ENCODE assay signal across 8 cellular contexts in genomic region chr12:6821674-6822433, GRCh38. TPM values are rescaled to one million over a fixed set of nuclear protein-coding genes. Genes with fewer than 3 reads are reported as not detected.
DNase-seq lines count a peak whose midpoint lies in the region; ATAC-seq and TF ChIP-seq lines count a peak whose summit lies in the region.

Gene GPR162 (plus strand): TSS chr12:6821821. CDS start chr12:6823899, 2,078 bp downstream.

- intact Hi-C loops in CD4-positive, alpha-beta memory T cell (cut with micrococcal nuclease): loop anchor here (10.0 kb wide), 1 partner anchor 257 kb away; the partner anchor contains the start of gene NOP2

- TF ChIP-seq CTCF in VCaP (conservative IDR thresholded peaks at IDR 0.05) (no peak), foreskin keratinocyte (conservative IDR thresholded peaks at IDR 0.05) (no peak), nephron progenitor cell (IDR thresholded peaks at IDR 0.05) (no peak)

- CTCF ChIA-PET in CD4-positive, alpha-beta memory T cell (lab: Charles Lee; ENCODE audit: partially characterized antibody): interaction anchor here (1.3 to 18.9 kb wide), 6 partner anchors 10 to 66 kb away, joined by 5 to 303 read pairs (median 38); partner anchors contain the start of genes CD4, LAG3, MLF2 and PTMS

- no peaks in the 10 kb centered on the region for H3K27me3 ChIP-seq in CD4-positive, alpha-beta memory T cell (ENCODE audit: insufficient read depth, low read length)
- H3K27me3 ChIP-seq in HUES48 (ENCODE audit: control insufficient read depth, insufficient read depth, low read length): peaks cover 59% of the 10 kb centered on the region
- H3K27me3 ChIP-seq in foreskin keratinocyte: peaks cover 43% of the 10 kb centered on the region

- H3K4me3 ChIP-seq in CD4-positive, alpha-beta memory T cell (ENCODE audit: low read length in 2 of 2): no peak within 1 kb of the TSS
- H3K4me3 ChIP-seq in HUES48 (ENCODE audit: low read depth, low read length): peak within 1 kb of the TSS; percentile 69

- POLR2A ChIA-PET in CD4-positive, alpha-beta memory T cell (lab: Charles Lee; ENCODE audit: partially characterized antibody): interaction anchor here (0.9 to 6.5 kb wide), 12 partner anchors 12 to 132 kb away, joined by 3 to 48 read pairs (median 4); partner anchors contain the start of genes CD4, COPS7A, MLF2 and ZNF384

- H3K36me3 Mint-ChIP-seq in CD4-positive, alpha-beta memory T cell: peaks cover 24 to 28% of the 10 kb centered on the region in 2 donors
- peaks cover 12% of the 10 kb centered on the region for H3K36me3 Mint-ChIP-seq in nephron progenitor cell (ENCODE audit: low read depth)

- H3K9ac ChIP-seq in HUES48 (ENCODE audit: low read depth, low read length): no peak within 1 kb of the TSS

- peak within 1 kb of the TSS in 6 of 7 donors; percentile 49 to 86 (median 72) for H3K27ac Mint-ChIP-seq in CD4-positive, alpha-beta memory T cell
- H3K27ac Mint-ChIP-seq in nephron progenitor cell: peak within 1 kb of the TSS; percentile 99

- ATAC-seq in foreskin keratinocyte (peak; percentile 11), GM18517 (IDR thresholded peaks at IDR 0.05; ENCODE audit: unreplicated experiment) (no peak)

- peaks cover 21% of the 10 kb centered on the region for H3K4me1 ChIP-seq in CD4-positive, alpha-beta memory T cell (ENCODE audit: insufficient read depth, low read length)
- peaks cover 34% of the 10 kb centered on the region for H3K4me1 ChIP-seq in HUES48 (ENCODE audit: control insufficient read depth, insufficient read depth, low read length)
- no peaks in the 10 kb centered on the region for H3K4me1 ChIP-seq in foreskin keratinocyte

- no peak within 1 kb of the TSS for H3K27ac ChIP-seq in CD4-positive, alpha-beta memory T cell (ENCODE audit: low read depth, low read length)
- H3K27ac ChIP-seq in HUES48 (ENCODE audit: low read depth, low read length) (peak within 1 kb of the TSS; percentile 37), VCaP (peak within 1 kb of the TSS; percentile 69; the same call in 1 of the 2 replicates), foreskin keratinocyte (no peak within 1 kb of the TSS)

- H3K9me3 Mint-ChIP-seq in CD4-positive, alpha-beta memory T cell: no peaks in the 10 kb centered on the region
- H3K9me3 Mint-ChIP-seq in nephron progenitor cell: no peaks in the 10 kb centered on the region

- peaks cover 4 to 14% of the 10 kb centered on the region in 2 donors for H3K27me3 Mint-ChIP-seq in CD4-positive, alpha-beta memory T cell
- H3K27me3 Mint-ChIP-seq in nephron progenitor cell (ENCODE audit: low read depth, poor library complexity): peaks cover 16% of the 10 kb centered on the region

- peaks cover 16 to 41% (median 20%) of the 10 kb centered on the region in 4 donors for H3K4me1 Mint-ChIP-seq in CD4-positive, alpha-beta memory T cell
- peaks cover 97% of the 10 kb centered on the region for H3K4me1 Mint-ChIP-seq in nephron progenitor cell

- H3K4me3 Mint-ChIP-seq in CD4-positive, alpha-beta memory T cell: peak within 1 kb of the TSS; percentile 43 to 87 (median 66)
- H3K4me3 Mint-ChIP-seq in nephron progenitor cell: peak within 1 kb of the TSS; percentile 90

- peaks cover 33% of the 10 kb centered on the region for H3K36me3 ChIP-seq in CD4-positive, alpha-beta memory T cell (ENCODE audit: insufficient read depth, low read length)
- no peaks in the 10 kb centered on the region for H3K36me3 ChIP-seq in HUES48 (ENCODE audit: control insufficient read depth, insufficient read depth, low read length)

- no peak for DNase-seq in CD4-positive, alpha-beta memory T cell
- no peak for DNase-seq in foreskin keratinocyte
- peak; percentile 85 for DNase-seq in nephron progenitor cell
- DNase-seq in HPDE6-E6E7 (ENCODE audit: extremely low spot score): no peak
- no peak for DNase-seq in KG1 (lab: John Stamatoyannopoulos, UW)

- no peaks in the 10 kb centered on the region for H3K9me3 ChIP-seq in CD4-positive, alpha-beta memory T cell (ENCODE audit: control insufficient read depth in 1 of 2, low read length in 2 of 2)
- H3K9me3 ChIP-seq in HUES48 (ENCODE audit: control insufficient read depth, insufficient read depth, low read length): no peaks in the 10 kb centered on the region

RNA-seq across cellular contexts. Expression of gene GPR162, which starts in this region (rescaled TPM):
- under 1 TPM in 1 of 2 experiments, not detected in 1; 0.32 TPM for total RNA-seq in CD4-positive, alpha-beta memory T cell
- polyA plus RNA-seq in CD4-positive, alpha-beta memory T cell: not detected
- 0.14 and 0.21 TPM in 2 replicates for total RNA-seq in foreskin keratinocyte
- polyA plus RNA-seq in foreskin keratinocyte: 0.13 and 0.24 TPM in 2 replicates

Comparison
In these comparisons a context has a peak if more than half of its experiments do, and no peak if none do; other contexts are left out.
1. Peak in ATAC-seq in foreskin keratinocyte; RNA of the gene not detected or under 1 TPM.
2. H3K27ac ChIP-seq: peak in HUES48 (single experiment) and VCaP (single experiment); none in CD4-positive, alpha-beta memory T cell (single experiment) and foreskin keratinocyte (single experiment).